In the genomic region with DNA sequence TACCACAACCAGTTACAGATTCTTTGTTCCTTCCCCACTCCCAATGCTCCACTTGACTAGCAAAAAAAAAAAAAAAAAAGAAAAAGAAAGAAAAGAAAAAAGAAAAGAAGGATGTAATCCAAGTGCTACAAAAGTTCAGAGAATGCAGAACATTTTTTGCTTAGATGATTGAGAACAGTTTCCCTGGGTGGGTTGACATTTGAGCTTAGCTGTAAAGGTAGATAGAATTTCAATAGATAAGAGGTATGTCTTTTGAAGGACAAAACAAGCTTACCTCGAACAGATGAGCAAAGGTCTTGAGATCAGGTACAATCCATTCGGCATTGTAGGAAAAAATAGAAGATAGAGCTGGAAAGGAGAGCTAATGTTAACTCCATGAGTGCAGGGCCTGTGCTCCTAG, we compare ENCODE assay signal across 15 cellular contexts.
DNase-seq lines count a peak whose midpoint lies in the region; ATAC-seq, FAIRE-seq and TF ChIP-seq lines count a peak whose summit lies in the region.
"Had no signal": no experiment of that assay in that cellular context is flagged by ENCODE, and none has a peak within 500 bp of the region (broad histone marks: within the 10 kb centered on the region; RNA-seq: fewer than 3 reads in every experiment).

No MANE protein-coding gene starts in this region.

- H3K4me2 ChIP-seq in Loucy (ENCODE audit: low read depth, low read length, poor library complexity, severe bottlenecking) = peak overlapping the region; percentile 4
- no peak overlapping the region for H3K4me2 ChIP-seq in H1 (ENCODE audit: insufficient read depth in 1 of 2, low read depth in 2 of 2, low read length in 2 of 2)

- no peak overlapping the region for H3K23ac ChIP-seq in H1 (ENCODE audit: insufficient read length)

- H3K9me2 ChIP-seq in Loucy (replicated peaks; ENCODE audit: low read depth, low read length) = no peaks in the 10 kb centered on the region

- H3K9me3 ChIP-seq in Loucy (ENCODE audit: insufficient read depth, low read depth, low read length) = no peaks in the 10 kb centered on the region
- H3K9me3 ChIP-seq in H1 (ENCODE audit: insufficient read depth in 2 of 2, low read depth in 1 of 2, low read length in 1 of 2) = no peaks in the 10 kb centered on the region
- H3K9me3 ChIP-seq in small intestine (ENCODE audit: control insufficient read depth, low read depth) = no peaks in the 10 kb centered on the region

- H4K20me1 ChIP-seq in Loucy (ENCODE audit: insufficient read depth, low read length, poor library complexity, severe bottlenecking) (no peaks in the 10 kb centered on the region), H1 (replicated peaks in 1 of 2; ENCODE audit: control insufficient read depth in 1 of 2, insufficient read depth in 2 of 2, low read length in 2 of 2) (no peaks in the 10 kb centered on the region)

- TF ChIP-seq RAD21 in H1 (IDR thresholded peaks at IDR 0.05 in 1 of 2, conservative IDR thresholded peaks at IDR 0.05 in 1 of 2; ENCODE audit: low read depth in 2 of 2, low read length in 2 of 2) = no peak

- no peak overlapping the region for H4K5ac ChIP-seq in H1 (ENCODE audit: insufficient read length, low read depth, low read length)

- no peak overlapping the region for H3K27ac ChIP-seq in H1 (ENCODE audit: low read depth, low read length)
- no peak overlapping the region for H3K27ac ChIP-seq in small intestine (ENCODE audit: low read depth in 1 of 2, low read length in 1 of 2)

- H2BK5ac ChIP-seq in H1 (ENCODE audit: low read depth, low read length) = no peak overlapping the region

- H3K4me1 ChIP-seq in Loucy (ENCODE audit: insufficient read depth, low read length, poor library complexity, severe bottlenecking) (peaks cover 34% of the 10 kb centered on the region), H1 (replicated peaks in 1 of 4; ENCODE audit: control insufficient read depth in 3 of 4, insufficient read depth in 4 of 4, low read length in 3 of 4) (peaks cover 0 to 3% (median 0%) of the 10 kb centered on the region in 4 experiments; a peak in 1 of 7 replicates), small intestine (ENCODE audit: control insufficient read depth in 2 of 2, insufficient read depth in 1 of 2, low read depth in 1 of 2, low read length in 1 of 2) (no peaks in the 10 kb centered on the region)

- H3F3A ChIP-seq in Loucy (ENCODE audit: low read depth) = no peaks in the 10 kb centered on the region

- H3K18ac ChIP-seq in H1 (ENCODE audit: extremely low read depth, low read length) = no peak overlapping the region

- FAIRE-seq in H1 (lab: Jason Lieb, UNC) = no peak
- FAIRE-seq in small intestine (lab: Jason Lieb, UNC) = peak; percentile 23
- no peak for FAIRE-seq in frontal cortex (lab: Jason Lieb, UNC)
- FAIRE-seq: GM12891, HTR-8/SVneo had no signal

- H4K8ac ChIP-seq in H1 (ENCODE audit: extremely low read depth, insufficient read depth, low read length) = no peak overlapping the region

- H2AK5ac ChIP-seq in H1 (ENCODE audit: low read depth, low read length) = no peak overlapping the region

- no peak for TF ChIP-seq CTCF in Loucy (conservative IDR thresholded peaks at IDR 0.05; ENCODE audit: low read length)
- no peak for TF ChIP-seq CTCF in H1 (IDR thresholded peaks at IDR 0.05; ENCODE audit: control extremely low read depth in 1 of 3, insufficient read depth in 1 of 3, low read depth in 1 of 3, low read length in 3 of 3)

- POLR2A ChIA-PET in H1 (lab: Charles Lee; ENCODE audit: partially characterized antibody) = no interaction called here

- H3K36me3 ChIP-seq in Loucy (ENCODE audit: insufficient read depth, low read length) (no peaks in the 10 kb centered on the region), H1 (ENCODE audit: control insufficient read depth in 2 of 4, insufficient read depth in 4 of 4, low read length in 3 of 4) (no peaks in the 10 kb centered on the region), small intestine (ENCODE audit: control insufficient read depth in 2 of 2, insufficient read depth in 2 of 2, low read length in 2 of 2) (no peaks in the 10 kb centered on the region)

- CTCF ChIA-PET in H1 (lab: Charles Lee; ENCODE audit: partially characterized antibody) = no interaction called here

- no peak overlapping the region for H3K56ac ChIP-seq in H1 (replicated peaks; ENCODE audit: insufficient read length, low read depth, low read length)

- H3K9ac ChIP-seq in Loucy (ENCODE audit: low read depth, low read length, poor library complexity, severe bottlenecking) (no peak overlapping the region), H1 (replicated peaks in 1 of 4; ENCODE audit: extremely low read depth in 1 of 4, low read depth in 3 of 4, low read length in 3 of 4) (no peak overlapping the region)

- H2BK20ac ChIP-seq in H1 (ENCODE audit: low read length) = no peak overlapping the region

- no peak overlapping the region for H4K91ac ChIP-seq in H1 (replicated peaks; ENCODE audit: insufficient read length, low read length)

- ATAC-seq in HG02885 (IDR thresholded peaks at IDR 0.05; ENCODE audit: poor library complexity, unreplicated experiment) = no peak

- H3K27me3 ChIP-seq in Loucy (ENCODE audit: insufficient read depth, low read length, poor library complexity, severe bottlenecking) (no peaks in the 10 kb centered on the region), H1 (replicated peaks in 1 of 4; ENCODE audit: control insufficient read depth in 3 of 4, extremely low read depth in 1 of 4, insufficient read depth in 3 of 4, low read length in 3 of 4) (no peaks in the 10 kb centered on the region), small intestine (ENCODE audit: control insufficient read depth in 2 of 2, insufficient read depth in 2 of 2, low read length in 2 of 2) (no peaks in the 10 kb centered on the region)

- no peak overlapping the region for H2BK120ac ChIP-seq in H1 (replicated peaks; ENCODE audit: low read depth, low read length)

- peak overlapping the region; percentile 11; the same call in 1 of the 2 replicates for H2BK12ac ChIP-seq in H1 (ENCODE audit: low read depth, low read length)

- no peak for TF ChIP-seq EP300 in H1 (IDR thresholded peaks at IDR 0.05; ENCODE audit: borderline replicate concordance in 1 of 2, low read depth in 2 of 2, low read length in 2 of 2)

- no peak overlapping the region for H3K14ac ChIP-seq in H1 (ENCODE audit: insufficient read length)

- H3K4me3 ChIP-seq in Loucy (ENCODE audit: low read length, poor library complexity, severe bottlenecking) (no peak overlapping the region), H1 (ENCODE audit: extremely low read depth in 1 of 4, insufficient read depth in 2 of 4, low read depth in 3 of 4, low read length in 4 of 4) (no peak overlapping the region), small intestine (ENCODE audit: low read depth in 1 of 2, low read length in 2 of 2) (no peak overlapping the region)

- H3K79me2 ChIP-seq in Loucy (ENCODE audit: insufficient read depth, low read length) = no peaks in the 10 kb centered on the region
- no peaks in the 10 kb centered on the region for H3K79me2 ChIP-seq in H1 (ENCODE audit: control insufficient read depth in 1 of 2, insufficient read depth in 2 of 2, low read length in 2 of 2)

- H3K4ac ChIP-seq in H1 (replicated peaks; ENCODE audit: insufficient read length, low read depth, low read length) = no peak overlapping the region

- H3K79me1 ChIP-seq in H1 (ENCODE audit: low read depth, low read length) = no peaks in the 10 kb centered on the region

- no peaks in the 10 kb centered on the region for H3K23me2 ChIP-seq in H1 (ENCODE audit: low read depth, low read length)

- TF ChIP-seq POLR2A in H1 (IDR thresholded peaks at IDR 0.05; ENCODE audit: control extremely low read depth in 1 of 2, low read depth in 2 of 2, low read length in 2 of 2) = no peak

- no peak overlapping the region for H2BK15ac ChIP-seq in H1 (ENCODE audit: low read length)

- DNase-seq in NCI-H748 (lab: John Stamatoyannopoulos, UW; ENCODE audit: unreplicated experiment) (peak; percentile 25), NCI-H748 treated with DMSO at 0.1 percent for 48 hours (lab: John Stamatoyannopoulos, UW) (no peak), H1 (ENCODE audit: low read depth in 1 of 2, low spot score in 2 of 2) (no peak), small intestine (peak; percentile 13), frontal cortex (ENCODE audit: low spot score in 2 of 2) (no peak)
- DNase-seq: ACHN; C1 segment of cervical spinal cord; CD4-positive, alpha-beta T cell; DMS79; HCEC 1CT; HFFc6 had no signal

- 87% methylated on average over 2 of the region's 2 CpGs; no CpG with 5 or more reads in 1 of the 2 experiments for WGBS in H1 (ENCODE audit: extremely low coverage in 1 of 2, insufficient coverage in 1 of 2, insufficient read length in 1 of 2, insufficient replicate concordance in 2 of 2, low coverage in 1 of 2, low lambda C conversion rate in 2 of 2, missing lambda C conversion rate in 1 of 2), 2 experiments
- WGBS in small intestine, 3 donors = 15 to 47% (median 46%) methylated on average over 2 of the region's 2 CpGs

- H2AFZ ChIP-seq in Loucy (ENCODE audit: low read length) (peak overlapping the region; percentile 63; the same call in 1 of the 2 replicates), H1 (ENCODE audit: low read length) (peak overlapping the region; percentile 41; the same call in 1 of the 2 replicates)

TF ChIP-seq in H1, 55 proteins besides CTCF, POLR2A, EP300 and RAD21 (continues in another document):
- no peak for TF ChIP-seq ATF2 (IDR thresholded peaks at IDR 0.05; ENCODE audit: low read length)
- TF ChIP-seq E2F6 (IDR thresholded peaks at IDR 0.05) = no peak
- no peak for TF ChIP-seq KDM4A (IDR thresholded peaks at IDR 0.05; ENCODE audit: low read depth, low read length, severe bottlenecking)
- no peak for TF ChIP-seq SRF (IDR thresholded peaks at IDR 0.05; ENCODE audit: low read depth, low read length)
- no peak for TF ChIP-seq SP4 (IDR thresholded peaks at IDR 0.05; ENCODE audit: low read length)

Comparison
In these comparisons a context has a peak if more than half of its experiments do, and no peak if none do; other contexts are left out.
1. DNase-seq: peak in NCI-H748 (single experiment) and small intestine (single experiment); none in NCI-H748 treated with DMSO at 0.1 percent for 48 hours (single experiment), H1 (0 of 2) and frontal cortex (0 of 2).